7 cellular contexts compared by ENCODE assay signal in genomic region chr2:162007447-162008040, GRCh38.
DNase-seq lines count a peak whose midpoint lies in the region; ATAC-seq and TF ChIP-seq lines count a peak whose summit lies in the region.

No MANE protein-coding gene starts in this region.

- no peak overlapping the region for H3K27ac ChIP-seq in coronary artery
- no peak overlapping the region for H3K27ac ChIP-seq in prostate gland

- 89% methylated on average over 3 of the region's 3 CpGs for WGBS in prostate gland

- TF ChIP-seq CTCF in GM06990 (IDR thresholded peaks at IDR 0.05; ENCODE audit: insufficient read depth, low read length, poor library complexity, severe bottlenecking) (peak; percentile 46), LNCAP (IDR thresholded peaks at IDR 0.05) (peak; percentile 50), coronary artery (IDR thresholded peaks at IDR 0.05) (peak; percentile 53), prostate gland (IDR thresholded peaks at IDR 0.05) (peak; percentile 29 to 55 (median 42))

- intact Hi-C loops in prostate gland (cut with DNase I), result loop anchor here (10.0 kb wide), 1 partner anchor 117 kb away; no protein-coding TSS in a partner anchor
- intact Hi-C loops in head of caudate nucleus (cut with DNase I), result no loop called here

- TF ChIP-seq POLR2A in prostate gland (IDR thresholded peaks at IDR 0.05), result no peak

- H3K27me3 ChIP-seq in GM06990 (replicated peaks; ENCODE audit: control insufficient read depth, insufficient read depth, low read length) (no peaks in the 10 kb centered on the region; the same call in 1 of the 2 replicates), prostate gland (replicated peaks; ENCODE audit: insufficient read depth) (no peaks in the 10 kb centered on the region)

- ATAC-seq in GM21723 (IDR thresholded peaks at IDR 0.05; ENCODE audit: unreplicated experiment) (no peak), GM18511 (IDR thresholded peaks at IDR 0.05; ENCODE audit: unreplicated experiment) (no peak)

- no peak for DNase-seq in GM06990 (ENCODE audit: extremely low read depth, insufficient read length)
- DNase-seq in coronary artery (ENCODE audit: low spot score), result no peak
- DNase-seq in prostate gland (ENCODE audit: low spot score), result no peak
- DNase-seq in head of caudate nucleus, result no peak

- H3K4me3 ChIP-seq in GM06990 (replicated peaks; ENCODE audit: low read depth, low read length) (no peak overlapping the region), coronary artery (no peak overlapping the region), prostate gland (no peak overlapping the region)

- no peaks in the 10 kb centered on the region for H3K36me3 ChIP-seq in GM06990 (ENCODE audit: control insufficient read depth, insufficient read depth, low read length)
- no peaks in the 10 kb centered on the region for H3K36me3 ChIP-seq in prostate gland

- no peaks in the 10 kb centered on the region for H3K9me3 ChIP-seq in prostate gland

- H3K4me1 ChIP-seq in prostate gland (replicated peaks), result no peaks in the 10 kb centered on the region
